Comparison of ENCODE assay signal across 8 cellular contexts in genomic region chr1:201408176-201408814, GRCh38. TPM values are rescaled to one million over a fixed set of nuclear protein-coding genes. Genes with fewer than 3 reads are reported as not detected.
DNase-seq lines count a peak whose midpoint lies in the region; ATAC-seq and TF ChIP-seq lines count a peak whose summit lies in the region.

No MANE protein-coding gene starts in this region.

- H3K23me2 ChIP-seq in H9 (ENCODE audit: insufficient read length, low read depth, low read length, poor library complexity, severe bottlenecking), result no peaks in the 10 kb centered on the region

- no peak overlapping the region for H3K18ac ChIP-seq in H9 (ENCODE audit: insufficient read length, low read depth, low read length)

- no peak overlapping the region for H3T11ph ChIP-seq in H9 (ENCODE audit: low read length)

- no peaks in the 10 kb centered on the region for H3K4me1 ChIP-seq in H9 (ENCODE audit: insufficient read depth, low read length)

- H3K4me3 Mint-ChIP-seq in H9, result no peak overlapping the region
- H3K4me3 Mint-ChIP-seq in activated CD4-positive, alpha-beta T cell treated with anti-CD3 and anti-CD28 coated beads, Interleukin-2, amount 10 ng/mL, durations not matched to agents 7 days and 5 days, result no peak overlapping the region

- TF ChIP-seq POLR2A in lower leg skin (IDR thresholded peaks at IDR 0.05), result no peak

- DNase-seq in C1 segment of cervical spinal cord (lab: John Stamatoyannopoulos, UW), result peak in 9 of 14 donors; percentile 5 to 67 (median 22)
- peak; percentile 90 for DNase-seq in H9
- DNase-seq in NCI-H510A (lab: John Stamatoyannopoulos, UW), result peak; percentile 34
- peak; percentile 74 for DNase-seq in activated CD4-positive, alpha-beta T cell treated with anti-CD3 and anti-CD28 coated beads, Interleukin-2, amount 10 ng/mL, durations not matched to agents 7 days and 5 days
- peak; percentile 46 to 72 for DNase-seq in dermis microvascular lymphatic vessel endothelial cell (ENCODE audit: low read depth in 2 of 2)
- DNase-seq in lower leg skin (ENCODE audit: low spot score in 2 of 2), result peak; percentile 72 to 96
- DNase-seq in stimulated activated CD4-positive, alpha-beta T cell treated with anti-CD3 and anti-CD28 coated beads, TNF-alpha, amount 100 ng/mL, for 48 hours (ENCODE audit: low read depth in 3 of 3), result peak; percentile 45 to 63 (median 58)

- H3K27ac Mint-ChIP-seq in H9, result 0 out of 7 replicates have a peak overlapping the region, but pooled peaks of 1 of the 3 experiments have one; percentile 15
- H3K27ac Mint-ChIP-seq in activated CD4-positive, alpha-beta T cell treated with anti-CD3 and anti-CD28 coated beads, Interleukin-2, amount 10 ng/mL, durations not matched to agents 7 days and 5 days, result no peak overlapping the region

- POLR2A ChIA-PET in activated CD4-positive, alpha-beta T cell treated with anti-CD3 and anti-CD28 coated beads, Interleukin-2, amount 10 ng/mL, durations not matched to agents 7 days and 5 days (lab: Charles Lee), result no interaction called here

- no peak overlapping the region for H3K27ac ChIP-seq in H9 (ENCODE audit: insufficient read length, low read depth, low read length)

- no peak for ATAC-seq in HG02852 (IDR thresholded peaks at IDR 0.05; ENCODE audit: unreplicated experiment)

- H3K23ac ChIP-seq in H9 (ENCODE audit: insufficient read length, low read depth, low read length), result no peak overlapping the region

- H3K14ac ChIP-seq in H9 (ENCODE audit: insufficient read depth, low read length), result no peak overlapping the region

- H3K9ac ChIP-seq in H9 (ENCODE audit: extremely low read depth, insufficient read length, low read length), result no peak overlapping the region

- no peak overlapping the region for H3K4me3 ChIP-seq in lower leg skin (ENCODE audit: low read depth, poor library complexity, severe bottlenecking)

- peaks cover 8 to 12% of the 10 kb centered on the region in 2 experiments for H3K4me1 Mint-ChIP-seq in H9
- no peaks in the 10 kb centered on the region for H3K4me1 Mint-ChIP-seq in activated CD4-positive, alpha-beta T cell treated with anti-CD3 and anti-CD28 coated beads, Interleukin-2, amount 10 ng/mL, durations not matched to agents 7 days and 5 days

- no peaks in the 10 kb centered on the region for H3K79me1 ChIP-seq in H9 (ENCODE audit: insufficient read depth, low read depth, low read length, poor library complexity, severe bottlenecking)

- no peak overlapping the region for H2BK12ac ChIP-seq in H9 (ENCODE audit: insufficient read length, low read depth, low read length)

- intact Hi-C loops in lower leg skin (cut with DNase I; ENCODE audit: low total_unique reads), result no loop called here

- H3K27me3 Mint-ChIP-seq in H9 (ENCODE audit: low read depth), result peaks cover 8% of the 10 kb centered on the region
- H3K27me3 Mint-ChIP-seq in activated CD4-positive, alpha-beta T cell treated with anti-CD3 and anti-CD28 coated beads, Interleukin-2, amount 10 ng/mL, durations not matched to agents 7 days and 5 days, result no peaks in the 10 kb centered on the region

- CTCF ChIA-PET in activated CD4-positive, alpha-beta T cell treated with anti-CD3 and anti-CD28 coated beads, Interleukin-2, amount 10 ng/mL, durations not matched to agents 7 days and 5 days (lab: Charles Lee), result interaction anchor here (0.6 to 0.8 kb wide), 2 partner anchors 27 to 612 kb away, joined by 3 to 4 read pairs; no protein-coding TSS in a partner anchor

- no peak overlapping the region for H2BK120ac ChIP-seq in H9 (ENCODE audit: low read depth, low read length, poor library complexity, severe bottlenecking)

- no peak overlapping the region for H2AFZ ChIP-seq in H9 (ENCODE audit: low read length)

- no peak overlapping the region for H2BK20ac ChIP-seq in H9 (ENCODE audit: low read depth, low read length, poor library complexity, severe bottlenecking)

- no peaks in the 10 kb centered on the region for H3K79me2 ChIP-seq in H9 (ENCODE audit: insufficient read depth, low read length)

- no peak overlapping the region for H2BK15ac ChIP-seq in H9 (ENCODE audit: low read depth, low read length)

- H3K9me3 Mint-ChIP-seq in H9, result no peaks in the 10 kb centered on the region; a peak in 1 of 5 replicates
- H3K9me3 Mint-ChIP-seq in activated CD4-positive, alpha-beta T cell treated with anti-CD3 and anti-CD28 coated beads, Interleukin-2, amount 10 ng/mL, durations not matched to agents 7 days and 5 days, result no peaks in the 10 kb centered on the region

- WGBS in H9 (ENCODE audit: extremely low coverage, insufficient read length, low lambda C conversion rate), result no CpG with 5 or more reads among the region's 11 CpGs
- 34 to 46% methylated on average over 11 of the region's 11 CpGs for WGBS in lower leg skin, 2 donors

- no peaks in the 10 kb centered on the region for H4K20me1 ChIP-seq in H9 (ENCODE audit: control insufficient read depth, insufficient read depth, insufficient read length)

- no peaks in the 10 kb centered on the region for H3K9me3 ChIP-seq in H9 (ENCODE audit: control insufficient read depth, low read depth, low read length)

- H4K5ac ChIP-seq in H9 (ENCODE audit: insufficient read length, low read depth, low read length), result no peak overlapping the region

- H2AK5ac ChIP-seq in H9 (ENCODE audit: insufficient read length, low read length), result no peak overlapping the region

- no peak overlapping the region for H3K56ac ChIP-seq in H9 (ENCODE audit: insufficient read length, low read depth, low read length)

- no peaks in the 10 kb centered on the region; a peak in 1 of 7 replicates for H3K36me3 Mint-ChIP-seq in H9 (ENCODE audit: insufficient read depth in 1 of 3, low read depth in 3 of 3)
- H3K36me3 Mint-ChIP-seq in activated CD4-positive, alpha-beta T cell treated with anti-CD3 and anti-CD28 coated beads, Interleukin-2, amount 10 ng/mL, durations not matched to agents 7 days and 5 days (ENCODE audit: low read depth), result no peaks in the 10 kb centered on the region

- no peak overlapping the region for H2BK5ac ChIP-seq in H9 (ENCODE audit: insufficient read length, low read length)

- no peaks in the 10 kb centered on the region for H3K27me3 ChIP-seq in H9 (ENCODE audit: insufficient read depth, low read length)

- H3K4me2 ChIP-seq in H9 (ENCODE audit: insufficient read depth, insufficient read length, low read length), result no peak overlapping the region

- H4K91ac ChIP-seq in H9 (ENCODE audit: insufficient read length, low read depth, low read length), result no peak overlapping the region

- H3K4ac ChIP-seq in H9 (ENCODE audit: low read depth, low read length), result no peak overlapping the region

- no peak overlapping the region for H4K8ac ChIP-seq in H9 (replicated peaks; ENCODE audit: insufficient read length, low read depth, low read length)

- TF ChIP-seq CTCF in H9 (conservative IDR thresholded peaks at IDR 0.05) (peak; percentile 95), lower leg skin (IDR thresholded peaks at IDR 0.05) (no peak)

RNA-seq across cellular contexts. Expression of gene LAD1, which starts 9.2 kb away (rescaled TPM):
- total RNA-seq in H9 (2021) (29.0 and 30.1 TPM in 2 replicates), dermis microvascular lymphatic vessel endothelial cell (not detected in 2 replicates), lower leg skin (100 to 1,000 TPM; 271 to 336 (median 291) TPM)
- not detected for total RNA-seq in activated CD4-positive, alpha-beta T cell treated with anti-CD3 and anti-CD28 coated beads, Interleukin-2, amount 10 ng/mL, durations not matched to agents 7 days and 5 days

RNA-seq across cellular contexts. Expression of gene TNNI1, which starts 13.2 kb away (rescaled TPM):
- 0.29 TPM in 1 of 2 replicates, not detected in the other for total RNA-seq in H9 (2021)
- not detected for total RNA-seq in activated CD4-positive, alpha-beta T cell treated with anti-CD3 and anti-CD28 coated beads, Interleukin-2, amount 10 ng/mL, durations not matched to agents 7 days and 5 days
- not detected in 2 replicates for total RNA-seq in dermis microvascular lymphatic vessel endothelial cell
- not detected for total RNA-seq in lower leg skin

RNA-seq across cellular contexts. Expression of gene TNNT2, which starts 30.8 kb away (rescaled TPM):
- total RNA-seq in H9 (2021) (5.9 and 8.6 TPM in 2 replicates), dermis microvascular lymphatic vessel endothelial cell (not detected in 2 replicates), lower leg skin (10 to 100 TPM in 3 of 4 donors, 1 to 10 TPM in 1; 6.6 to 28.3 (median 20.5) TPM)
- not detected for total RNA-seq in activated CD4-positive, alpha-beta T cell treated with anti-CD3 and anti-CD28 coated beads, Interleukin-2, amount 10 ng/mL, durations not matched to agents 7 days and 5 days

Comparison
In these comparisons a context has a peak if more than half of its experiments do, and no peak if none do; other contexts are left out.
1. DNase-seq: peak in every context shown above with its lines; median percentile 90 in H9; 84 in lower leg skin; 74 in activated CD4-positive, alpha-beta T cell treated with anti-CD3 and anti-CD28 coated beads, Interleukin-2, amount 10 ng/mL, durations not matched to agents 7 days and 5 days; 59 in dermis microvascular lymphatic vessel endothelial cell; 58 in stimulated activated CD4-positive, alpha-beta T cell treated with anti-CD3 and anti-CD28 coated beads, TNF-alpha, amount 100 ng/mL, for 48 hours; 34 in NCI-H510A; 22 in C1 segment of cervical spinal cord.
2. RNA of gene LAD1, which starts 9.2 kb away (total RNA-seq): 271 to 336 TPM in lower leg skin and 29.0 to 30.1 TPM in H9; not detected in activated CD4-positive, alpha-beta T cell treated with anti-CD3 and anti-CD28 coated beads, Interleukin-2, amount 10 ng/mL, durations not matched to agents 7 days and 5 days and not detected in dermis microvascular lymphatic vessel endothelial cell; every median in the first group is over 10 times any median in the second.